In the genomic region with DNA sequence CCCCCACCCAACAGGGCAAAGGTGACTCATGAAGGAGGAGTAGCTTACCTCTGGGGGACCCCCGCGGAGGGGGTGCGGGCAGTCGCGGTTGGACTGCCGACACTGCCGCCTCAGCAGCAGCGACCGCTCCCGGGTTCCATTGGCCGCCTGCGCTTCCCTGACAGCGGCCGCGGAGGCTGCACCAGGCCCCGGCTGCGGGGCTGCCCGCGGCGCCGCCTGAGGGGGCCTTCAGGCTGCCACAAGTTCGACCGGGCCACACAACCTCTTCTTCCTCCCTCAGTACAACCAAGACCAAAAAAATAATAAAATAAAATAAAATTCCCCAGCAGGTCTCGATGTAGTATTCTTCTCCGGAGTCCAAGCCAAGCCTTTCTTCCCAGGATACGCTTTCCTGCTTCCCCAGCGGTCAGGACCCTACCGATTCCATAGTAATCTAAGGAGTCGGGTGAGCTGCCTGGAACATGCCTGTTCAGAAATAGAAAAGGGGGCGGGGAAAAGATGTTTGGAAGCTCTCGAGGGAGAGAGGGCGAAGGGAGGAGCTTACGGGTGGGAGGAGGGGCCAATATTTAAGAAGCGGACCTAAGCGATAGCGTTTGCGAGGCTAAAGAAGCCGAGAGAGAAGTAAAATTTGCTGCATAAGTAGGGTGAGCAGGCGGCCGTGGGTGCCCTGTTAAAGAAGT, we compare ENCODE assay signal across 1 cellular context.
TF ChIP-seq lines count a peak whose summit lies in the region.

A gene (minus strand): TSS at position 194 of the 680 bp plus-strand sequence. CDS start 10,935 bp downstream, outside the sequence.

TF ChIP-seq in Ishikawa, 13 proteins besides CTCF, POLR2A, EP300 and RAD21 (continued from another document):
- TF ChIP-seq, protein P1, sequence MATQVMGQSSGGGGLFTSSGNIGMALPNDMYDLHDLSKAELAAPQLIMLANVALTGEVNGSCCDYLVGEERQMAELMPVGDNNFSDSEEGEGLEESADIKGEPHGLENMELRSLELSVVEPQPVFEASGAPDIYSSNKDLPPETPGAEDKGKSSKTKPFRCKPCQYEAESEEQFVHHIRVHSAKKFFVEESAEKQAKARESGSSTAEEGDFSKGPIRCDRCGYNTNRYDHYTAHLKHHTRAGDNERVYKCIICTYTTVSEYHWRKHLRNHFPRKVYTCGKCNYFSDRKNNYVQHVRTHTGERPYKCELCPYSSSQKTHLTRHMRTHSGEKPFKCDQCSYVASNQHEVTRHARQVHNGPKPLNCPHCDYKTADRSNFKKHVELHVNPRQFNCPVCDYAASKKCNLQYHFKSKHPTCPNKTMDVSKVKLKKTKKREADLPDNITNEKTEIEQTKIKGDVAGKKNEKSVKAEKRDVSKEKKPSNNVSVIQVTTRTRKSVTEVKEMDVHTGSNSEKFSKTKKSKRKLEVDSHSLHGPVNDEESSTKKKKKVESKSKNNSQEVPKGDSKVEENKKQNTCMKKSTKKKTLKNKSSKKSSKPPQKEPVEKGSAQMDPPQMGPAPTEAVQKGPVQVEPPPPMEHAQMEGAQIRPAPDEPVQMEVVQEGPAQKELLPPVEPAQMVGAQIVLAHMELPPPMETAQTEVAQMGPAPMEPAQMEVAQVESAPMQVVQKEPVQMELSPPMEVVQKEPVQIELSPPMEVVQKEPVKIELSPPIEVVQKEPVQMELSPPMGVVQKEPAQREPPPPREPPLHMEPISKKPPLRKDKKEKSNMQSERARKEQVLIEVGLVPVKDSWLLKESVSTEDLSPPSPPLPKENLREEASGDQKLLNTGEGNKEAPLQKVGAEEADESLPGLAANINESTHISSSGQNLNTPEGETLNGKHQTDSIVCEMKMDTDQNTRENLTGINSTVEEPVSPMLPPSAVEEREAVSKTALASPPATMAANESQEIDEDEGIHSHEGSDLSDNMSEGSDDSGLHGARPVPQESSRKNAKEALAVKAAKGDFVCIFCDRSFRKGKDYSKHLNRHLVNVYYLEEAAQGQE (IDR thresholded peaks at IDR 0.05; ENCODE audit: low read depth): no peak
- TF ChIP-seq, protein P2, sequence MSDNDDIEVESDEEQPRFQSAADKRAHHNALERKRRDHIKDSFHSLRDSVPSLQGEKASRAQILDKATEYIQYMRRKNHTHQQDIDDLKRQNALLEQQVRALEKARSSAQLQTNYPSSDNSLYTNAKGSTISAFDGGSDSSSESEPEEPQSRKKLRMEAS (IDR thresholded peaks at IDR 0.05): peak; percentile 43; the same call in 1 of the 2 replicates
- TF ChIP-seq TCF12 (IDR thresholded peaks at IDR 0.05; ENCODE audit: low read depth) (no peak), ZBTB7A (IDR thresholded peaks at IDR 0.05; ENCODE audit: low read depth) (no peak), FOXM1 (IDR thresholded peaks at IDR 0.05; ENCODE audit: borderline replicate concordance, low read depth) (no peak)
